28 cellular contexts compared by ENCODE assay signal in the genomic region with DNA sequence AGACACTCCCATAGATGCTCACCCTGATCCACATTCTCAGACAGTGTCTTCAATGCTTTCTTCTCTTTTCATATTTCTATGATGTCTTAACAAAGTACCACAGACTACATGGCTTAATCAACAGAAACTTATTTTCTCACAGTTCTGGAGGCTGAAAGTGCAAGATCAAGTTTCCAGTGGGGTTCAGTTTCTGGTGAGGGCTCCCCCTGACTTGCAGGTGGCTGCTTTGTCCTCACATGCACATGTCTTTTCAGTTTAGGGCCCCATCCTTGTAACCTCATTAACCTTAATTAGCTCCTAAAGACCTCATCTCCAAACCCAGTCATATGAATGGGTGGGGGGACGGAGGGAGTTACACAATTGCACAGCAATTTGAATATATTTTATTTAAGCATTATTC.
"Had no signal": no experiment of that assay in that cellular context is flagged by ENCODE, and none has a peak within 500 bp of the region (broad histone marks: within the 10 kb centered on the region; RNA-seq: fewer than 3 reads in every experiment).

No MANE protein-coding gene starts in this region.

- H3K9me3 ChIP-seq: stomach, suprapubic skin, testis, thoracic aorta, thyroid gland, tibial artery, tibial nerve, transverse colon, upper lobe of left lung, upper lobe of right lung, uterus, vagina had no signal

- H3K27me3 ChIP-seq: stomach, suprapubic skin, testis, thyroid gland, tibial artery, tibial nerve, transverse colon, upper lobe of left lung, upper lobe of right lung, uterus, vagina had no signal

- H3K4me1 Mint-ChIP-seq: stimulated activated effector memory CD8-positive, alpha-beta T cell treated with anti-CD3 and anti-CD28 coated beads, Interleukin-12 subunit alpha, Interleukin-12 subunit beta, amount 100 ng/mL, for 72 hours; stimulated activated memory B cell treated with anti-CD40 and anti-IgM and Interleukin-4, amounts not matched to agents 10 μg/mL and 1 μg/mL and 100 μg/mL, for 72 hours; stimulated activated naive B cell treated with anti-CD40 and anti-IgM and Interleukin-4, amounts not matched to agents 10 μg/mL and 1 μg/mL and 100 μg/mL, for 72 hours; stimulated activated naive CD8-positive, alpha-beta T cell treated with anti-CD3 and anti-CD28 coated beads, Interleukin-15, amount 100 ng/mL, for 72 hours had no signal

- H3K9me3 Mint-ChIP-seq: stimulated activated naive B cell treated with anti-CD40 and anti-IgM and Interleukin-4, amounts not matched to agents 10 μg/mL and 1 μg/mL and 100 μg/mL, for 72 hours; stimulated activated naive CD8-positive, alpha-beta T cell treated with anti-CD3 and anti-CD28 coated beads, Interleukin-15, Interleukin-2, amounts not matched to agents 100 ng/mL and 50 ng/mL, for 24 hours had no signal

- H3K4me1 ChIP-seq: stomach, suprapubic skin, testis, thyroid gland, tibial artery, tibial nerve, transverse colon, upper lobe of left lung, upper lobe of right lung, uterus, vagina had no signal

- ATAC-seq: stimulated activated effector memory CD8-positive, alpha-beta T cell treated with anti-CD3 and anti-CD28 coated beads, Interleukin-12 subunit alpha, Interleukin-12 subunit beta, amount 100 ng/mL, for 72 hours; stimulated activated memory B cell treated with anti-CD40 and anti-IgM and Interleukin-4, amounts not matched to agents 10 μg/mL and 1 μg/mL and 100 μg/mL, for 72 hours; stimulated activated naive B cell treated with anti-CD40 and anti-IgM and Interleukin-4, amounts not matched to agents 10 μg/mL and 1 μg/mL and 100 μg/mL, for 72 hours; stimulated activated naive CD8-positive, alpha-beta T cell treated with anti-CD3 and anti-CD28 coated beads, Interleukin-15, amount 100 ng/mL, for 72 hours; stimulated activated naive CD8-positive, alpha-beta T cell treated with anti-CD3 and anti-CD28 coated beads, Interleukin-15, Interleukin-2, amounts not matched to agents 100 U/mL and 50 U/mL, for 24 hours; upper lobe of right lung had no signal

- H3K36me3 ChIP-seq: stomach, suprapubic skin, thoracic aorta, thyroid gland, tibial artery, tibial nerve, transverse colon, upper lobe of left lung, upper lobe of right lung, uterus, vagina had no signal

- H3K27me3 Mint-ChIP-seq: stimulated activated memory B cell treated with anti-CD40 and anti-IgM and Interleukin-4, amounts not matched to agents 10 μg/mL and 1 μg/mL and 100 μg/mL, for 72 hours; stimulated activated naive B cell treated with anti-CD40 and anti-IgM and Interleukin-4, amounts not matched to agents 10 μg/mL and 1 μg/mL and 100 μg/mL, for 72 hours; stimulated activated naive CD8-positive, alpha-beta T cell treated with anti-CD3 and anti-CD28 coated beads, Interleukin-15, amount 100 ng/mL, for 72 hours; stimulated activated naive CD8-positive, alpha-beta T cell treated with anti-CD3 and anti-CD28 coated beads, Interleukin-15, Interleukin-2, amounts not matched to agents 100 ng/mL and 50 ng/mL, for 24 hours; type B pancreatic cell had no signal

- H3K4me3 Mint-ChIP-seq: stimulated activated effector memory CD8-positive, alpha-beta T cell treated with anti-CD3 and anti-CD28 coated beads, Interleukin-12 subunit alpha, Interleukin-12 subunit beta, amount 100 ng/mL, for 72 hours; stimulated activated memory B cell treated with anti-CD40 and anti-IgM and Interleukin-4, amounts not matched to agents 10 μg/mL and 1 μg/mL and 100 μg/mL, for 72 hours; stimulated activated naive B cell treated with anti-CD40 and anti-IgM and Interleukin-4, amounts not matched to agents 10 μg/mL and 1 μg/mL and 100 μg/mL, for 72 hours; stimulated activated naive CD8-positive, alpha-beta T cell treated with anti-CD3 and anti-CD28 coated beads, Interleukin-15, amount 100 ng/mL, for 72 hours; stimulated activated naive CD8-positive, alpha-beta T cell treated with anti-CD3 and anti-CD28 coated beads, Interleukin-15, Interleukin-2, amounts not matched to agents 100 ng/mL and 50 ng/mL, for 24 hours; type B pancreatic cell had no signal

- H3K4me3 ChIP-seq: stomach, suprapubic skin, testis, thoracic aorta, thyroid gland, tibial artery, tibial nerve, transverse colon, upper lobe of left lung, upper lobe of right lung, uterus, vagina had no signal

- DNase-seq: stimulated activated CD4-positive, alpha-beta T cell treated with anti-CD3 and anti-CD28 coated beads, Interleukin-2, amount 100 ng/mL, for 48 hours; stimulated activated CD4-positive, alpha-beta T cell treated with anti-CD3 and anti-CD28 coated beads, Interleukin-4, amount 100 ng/mL, for 1 hour; stimulated activated CD4-positive, alpha-beta T cell treated with anti-CD3 and anti-CD28 coated beads, Interleukin-4, amount 100 ng/mL, for 24 hours; stimulated activated CD4-positive, alpha-beta T cell treated with anti-CD3 and anti-CD28 coated beads, Interleukin-4, amount 100 ng/mL, for 4 hours; stimulated activated CD8-positive, alpha-beta memory T cell treated with anti-CD3 and anti-CD28 coated beads, Interleukin-4, amount 100 ng/mL, for 48 hours; stimulated activated naive B cell treated with anti-CD40 and anti-IgM and Interleukin-4, amounts not matched to agents 10 μg/mL and 1 μg/mL and 100 μg/mL, for 72 hours; stimulated activated naive CD4-positive, alpha-beta T cell; stimulated activated naive CD4-positive, alpha-beta T cell treated with Interleukin-2 at 50 U/mL for 16 hours; stimulated activated naive CD8-positive, alpha-beta T cell treated with anti-CD3 and anti-CD28 coated beads, Interleukin-15, amount 100 ng/mL, for 72 hours; stimulated activated naive CD8-positive, alpha-beta T cell treated with anti-CD3 and anti-CD28 coated beads, Interleukin-15, Interleukin-2, amounts not matched to agents 100 U/mL and 50 U/mL, for 24 hours; stomach; substantia nigra; testis; thyroid gland; tibial artery; transverse colon; trophoblast cell; upper lobe of left lung; upper lobe of right lung; uterus had no signal

- H3K36me3 Mint-ChIP-seq: stimulated activated effector memory CD8-positive, alpha-beta T cell treated with anti-CD3 and anti-CD28 coated beads, Interleukin-12 subunit alpha, Interleukin-12 subunit beta, amount 100 ng/mL, for 72 hours; stimulated activated memory B cell treated with anti-CD40 and anti-IgM and Interleukin-4, amounts not matched to agents 10 μg/mL and 1 μg/mL and 100 μg/mL, for 72 hours; stimulated activated naive B cell treated with anti-CD40 and anti-IgM and Interleukin-4, amounts not matched to agents 10 μg/mL and 1 μg/mL and 100 μg/mL, for 72 hours; type B pancreatic cell had no signal

- H3K27ac ChIP-seq: stomach, suprapubic skin, testis, thoracic aorta, thyroid gland, tibial artery, tibial nerve, transverse colon, upper lobe of left lung, upper lobe of right lung, uterus, vagina had no signal

- H3K27ac Mint-ChIP-seq: stimulated activated effector memory CD8-positive, alpha-beta T cell treated with anti-CD3 and anti-CD28 coated beads, Interleukin-12 subunit alpha, Interleukin-12 subunit beta, amount 100 ng/mL, for 72 hours; stimulated activated memory B cell treated with anti-CD40 and anti-IgM and Interleukin-4, amounts not matched to agents 10 μg/mL and 1 μg/mL and 100 μg/mL, for 72 hours; stimulated activated naive B cell treated with anti-CD40 and anti-IgM and Interleukin-4, amounts not matched to agents 10 μg/mL and 1 μg/mL and 100 μg/mL, for 72 hours; stimulated activated naive CD8-positive, alpha-beta T cell treated with anti-CD3 and anti-CD28 coated beads, Interleukin-15, amount 100 ng/mL, for 72 hours; stimulated activated naive CD8-positive, alpha-beta T cell treated with anti-CD3 and anti-CD28 coated beads, Interleukin-15, Interleukin-2, amounts not matched to agents 100 ng/mL and 50 ng/mL, for 24 hours; type B pancreatic cell had no signal
